Comparison of ENCODE assay signal across 21 cellular contexts in the genomic region with DNA sequence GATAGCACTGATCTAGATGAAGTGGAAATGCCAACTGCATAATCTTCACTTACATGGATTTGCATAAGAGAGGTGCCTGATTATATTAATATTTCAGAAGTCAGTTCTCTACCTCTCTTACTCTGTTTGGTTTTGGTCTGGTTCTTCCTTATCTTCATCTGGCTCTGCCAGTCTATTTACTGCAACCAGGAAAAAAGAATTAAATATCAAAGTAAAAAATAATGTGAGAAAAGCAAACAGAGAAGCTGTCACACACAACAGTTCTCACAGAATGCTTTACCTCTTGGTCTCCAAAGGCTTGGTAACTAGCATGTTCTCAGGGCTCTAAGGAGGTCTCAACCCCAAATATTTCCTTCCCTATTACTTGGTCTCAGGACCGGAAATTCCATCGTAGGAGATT. TPM values are rescaled to one million over a fixed set of nuclear protein-coding genes. Genes with fewer than 3 reads are reported as not detected.
"Had no signal": no experiment of that assay in that cellular context is flagged by ENCODE, and none has a peak within 500 bp of the region (broad histone marks: within the 10 kb centered on the region; RNA-seq: fewer than 3 reads in every experiment).

No MANE protein-coding gene starts in this region.

- H3K79me2 ChIP-seq: hepatocyte had no signal

- H3K27me3 ChIP-seq: cardiac muscle cell, hepatocyte, testis had no signal

- H3K4me2 ChIP-seq: hepatocyte, smooth muscle cell had no signal

- H3K4me3 ChIP-seq: cardiac muscle cell, hepatocyte, smooth muscle cell, testis had no signal

- H2AFZ ChIP-seq: hepatocyte had no signal

- ATAC-seq: activated CD4-positive, CD25-positive, alpha-beta regulatory T cell treated with anti-CD3 and anti-CD28 coated beads, Interleukin-2, amount 50 U/mL, for 24 hours; natural killer cell treated with Interleukin-12 subunit alpha and Interleukin-12 subunit beta and Interleukin-15 and Interleukin-18, amount 100 ng/mL, for 72 hours had no signal

- H3K9me3 ChIP-seq: testis had no signal

- H3K36me3 ChIP-seq: cardiac muscle cell had no signal

- H3K27ac ChIP-seq: cardiac muscle cell, hepatocyte, testis had no signal

- DNase-seq: activated naive CD4-positive, alpha-beta T cell; activated naive CD8-positive, alpha-beta T cell treated with anti-CD3 and anti-CD28 coated beads, Interleukin-2, amount 10 ng/mL, durations not matched to agents 7 days and 5 days; activated T-cell treated with anti-CD3 and anti-CD28 coated beads for 4 hours; anterior cingulate cortex; kidney; mesenchymal stem cell; nucleus accumbens had no signal

RNA-seq across cellular contexts. Expression of a gene that starts 6.7 kb away (rescaled TPM):
- total RNA-seq: activated CD8-positive, alpha-beta memory T cell treated with anti-CD3 and anti-CD28 coated beads for 36 hours; activated naive CD8-positive, alpha-beta T cell treated with anti-CD3 and anti-CD28 coated beads, Interleukin-2, amount 10 ng/mL, durations not matched to agents 7 days and 5 days; cardiac muscle cell; esophagus mucosa; fibroblast of villous mesenchyme; glomerular endothelial cell; hepatocyte; kidney; left ventricle myocardium superior; natural killer cell treated with Interleukin-12 subunit alpha and Interleukin-12 subunit beta and Interleukin-15 and Interleukin-18, amount 100 ng/mL, for 72 hours; smooth muscle cell; testis had no signal
- polyA plus RNA-seq: cardiac muscle cell, hepatocyte, smooth muscle cell had no signal

RNA-seq across cellular contexts. Expression of a gene that starts 48.3 kb away (rescaled TPM):
- total RNA-seq: activated naive CD8-positive, alpha-beta T cell treated with anti-CD3 and anti-CD28 coated beads, Interleukin-2, amount 10 ng/mL, durations not matched to agents 7 days and 5 days; esophagus mucosa; fibroblast of villous mesenchyme; glomerular endothelial cell; left ventricle myocardium superior; natural killer cell treated with Interleukin-12 subunit alpha and Interleukin-12 subunit beta and Interleukin-15 and Interleukin-18, amount 100 ng/mL, for 72 hours; posterior vena cava; right cardiac atrium; ureter had no signal
- polyA plus RNA-seq: smooth muscle cell had no signal
